ENCODE assay signal across 14 cellular contexts in the genomic region with DNA sequence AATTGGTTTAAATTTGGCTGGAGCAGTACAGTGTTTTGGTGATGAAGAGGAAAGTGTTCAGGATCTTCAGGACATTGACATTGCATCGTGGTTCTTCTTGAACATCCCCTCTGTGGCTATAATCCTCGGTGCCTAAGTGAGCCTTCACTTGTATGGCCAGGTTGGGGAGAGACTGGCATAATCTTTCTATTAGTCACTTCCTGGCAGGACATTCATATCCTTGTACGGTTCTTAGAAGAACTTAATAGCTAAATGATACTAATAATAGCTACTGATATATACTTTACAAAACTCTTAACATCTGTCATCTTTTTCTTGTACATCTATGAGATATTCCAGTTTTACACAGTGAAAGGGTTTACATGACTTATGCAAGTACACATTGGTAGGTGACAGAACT. TPM values are rescaled to one million over a fixed set of nuclear protein-coding genes. Genes with fewer than 3 reads are reported as not detected.
DNase-seq lines count a peak whose midpoint lies in the region; TF ChIP-seq lines count a peak whose summit lies in the region.
"Had no signal": no experiment of that assay in that cellular context is flagged by ENCODE, and none has a peak within 500 bp of the region (broad histone marks: within the 10 kb centered on the region; RNA-seq: fewer than 3 reads in every experiment).

No MANE protein-coding gene starts in this region.

- H3K27me3 ChIP-seq in SK-N-SH (ENCODE audit: insufficient read depth): no peaks in the 10 kb centered on the region

- CTCF ChIA-PET in SK-N-SH (lab: Yijun Ruan, JAX): interaction anchor here (1.8 kb wide), 1 partner anchor 13 kb away, joined by 6 read pairs; no protein-coding TSS in a partner anchor

- peaks cover 12 to 28% of the 10 kb centered on the region in 2 experiments for H3K36me3 ChIP-seq in SK-N-SH (replicated peaks in 1 of 2; ENCODE audit: control insufficient read depth in 1 of 2, insufficient read depth in 2 of 2, low read length in 1 of 2)

- no peak overlapping the region for H3K27ac Mint-ChIP-seq in mesothelial cell of epicardium

- POLR2A ChIA-PET in SK-N-SH (lab: Yijun Ruan, JAX): no interaction called here

- no peaks in the 10 kb centered on the region for H3K4me1 Mint-ChIP-seq in mesothelial cell of epicardium

- H3K9me3 ChIP-seq in SK-N-SH: no peaks in the 10 kb centered on the region

- DNase-seq in H4 (ENCODE audit: low spot score) (peak; percentile 66), SK-N-SH (no peak), fibroblast of pulmonary artery (ENCODE audit: low read depth) (peak; percentile 89), smooth muscle cell of the brain vasculature (ENCODE audit: low read depth, low spot score) (peak; percentile 10), NCI-H524 (lab: John Stamatoyannopoulos, UW) (no peak), T1000 (lab: John Stamatoyannopoulos, UW) (no peak), mesothelial cell of epicardium (ENCODE audit: low spot score in 2 of 2, unreplicated experiment in 2 of 2) (no peak), midbrain (lab: John Stamatoyannopoulos, UW) (no peak)
- DNase-seq: activated T-cell treated with anti-CD3 and anti-CD28 coated beads, Interleukin-2, amount 50 U/mL, for 1 hour; hippocampal formation; SHP77 treated with DMSO at 0.1 percent for 48 hours; trophoblast cell had no signal

- H3K4me3 Mint-ChIP-seq in mesothelial cell of epicardium: no peak overlapping the region

- peak in 1 of 2 experiments; percentile 54; a peak in 1 of 4 replicates for TF ChIP-seq EP300 in SK-N-SH (IDR thresholded peaks at IDR 0.05; ENCODE audit: borderline replicate concordance in 1 of 2, low read depth in 1 of 2, low read length in 1 of 2)

- H3K9me2 ChIP-seq in SK-N-SH: no peaks in the 10 kb centered on the region

- H4K20me1 ChIP-seq in SK-N-SH (ENCODE audit: insufficient read depth): no peaks in the 10 kb centered on the region

- no peak for TF ChIP-seq CTCF in SK-N-SH (IDR thresholded peaks at IDR 0.05)
- no peak for TF ChIP-seq CTCF in fibroblast of pulmonary artery (IDR thresholded peaks at IDR 0.05; ENCODE audit: low read length, missing control alignments)
- no peak for TF ChIP-seq CTCF in mesothelial cell of epicardium (IDR thresholded peaks at IDR 0.05; ENCODE audit: unreplicated experiment)

- H3K27ac ChIP-seq in SK-N-SH (ENCODE audit: low read depth in 2 of 2, low read length in 1 of 2): peak overlapping the region; percentile 88 to 91; a peak in 3 of 4 replicates
- H3K27ac ChIP-seq: skin epidermis had no signal

- peaks cover 22% of the 10 kb centered on the region for H3K36me3 Mint-ChIP-seq in mesothelial cell of epicardium

- H3K4me1 ChIP-seq in SK-N-SH (ENCODE audit: control insufficient read depth in 1 of 2, insufficient read depth in 2 of 2, low read depth in 1 of 2, low read length in 1 of 2): peaks cover 0 to 20% of the 10 kb centered on the region in 2 experiments; a peak in 3 of 4 replicates

- H3K9ac ChIP-seq in SK-N-SH: peak overlapping the region; percentile 48; the same call in 1 of the 2 replicates

- no peaks in the 10 kb centered on the region for H3K9me3 Mint-ChIP-seq in mesothelial cell of epicardium

- 0 out of 2 replicates have a peak, but pooled peaks cover 4% of the 10 kb centered on the region for H3K79me2 ChIP-seq in SK-N-SH (ENCODE audit: insufficient read depth)

- H3K27me3 Mint-ChIP-seq in mesothelial cell of epicardium (ENCODE audit: low read depth): no peaks in the 10 kb centered on the region

- peak overlapping the region; percentile 63 for H3K4me2 ChIP-seq in SK-N-SH

- 0 out of 2 replicates have a peak overlapping the region, but pooled peaks have one; percentile 8 for H2AFZ ChIP-seq in SK-N-SH (ENCODE audit: low read depth)

- H3K4me3 ChIP-seq in SK-N-SH (ENCODE audit: low read depth in 2 of 2, low read length in 1 of 2): peak overlapping the region in 1 of 2 experiments; percentile 20; a peak in 1 of 4 replicates
- no peak overlapping the region for H3K4me3 ChIP-seq in fibroblast of pulmonary artery (replicated peaks; ENCODE audit: low read depth, low read length)
- H3K4me3 ChIP-seq: K562, skin epidermis had no signal

- peaks cover 18% of the 10 kb centered on the region for H3F3A ChIP-seq in SK-N-SH (replicated peaks; ENCODE audit: insufficient read depth)

- TF ChIP-seq RAD21 in SK-N-SH (IDR thresholded peaks at IDR 0.05; ENCODE audit: low read length): no peak

- WGBS in SK-N-SH (ENCODE audit: low lambda C conversion rate): 1% methylated on average over 3 of the region's 3 CpGs

TF ChIP-seq in SK-N-SH, 30 proteins besides CTCF, POLR2A, EP300 and RAD21 (continues in another document):
- TF ChIP-seq TCF12 (IDR thresholded peaks at IDR 0.05) (peak; percentile 61; the same call in 1 of the 2 replicates), SMC3 (IDR thresholded peaks at IDR 0.05; ENCODE audit: low read depth, low read length) (no peak), MXI1 (IDR thresholded peaks at IDR 0.05; ENCODE audit: low read depth, low read length) (no peak), FOSL2 (IDR thresholded peaks at IDR 0.05; ENCODE audit: borderline replicate concordance, low read depth) (peak; percentile 66; the same call in 1 of the 2 replicates), MEF2A (IDR thresholded peaks at IDR 0.05; ENCODE audit: borderline replicate concordance, low read depth) (peak; percentile 86), TEAD4 (IDR thresholded peaks at IDR 0.05; ENCODE audit: borderline replicate concordance, insufficient read depth) (peak; percentile 65; the same call in 1 of the 2 replicates), EZH2phosphoT487 (IDR thresholded peaks at IDR 0.05; ENCODE audit: borderline replicate concordance, low read depth) (no peak), RFX5 (IDR thresholded peaks at IDR 0.05; ENCODE audit: low read length) (no peak), CHD2 (IDR thresholded peaks at IDR 0.05; ENCODE audit: low read length, partially characterized antibody) (no peak), FOXJ3 (CRISPR knock-in tag; IDR thresholded peaks at IDR 0.05) (no peak)
- TF ChIP-seq, protein P1, sequence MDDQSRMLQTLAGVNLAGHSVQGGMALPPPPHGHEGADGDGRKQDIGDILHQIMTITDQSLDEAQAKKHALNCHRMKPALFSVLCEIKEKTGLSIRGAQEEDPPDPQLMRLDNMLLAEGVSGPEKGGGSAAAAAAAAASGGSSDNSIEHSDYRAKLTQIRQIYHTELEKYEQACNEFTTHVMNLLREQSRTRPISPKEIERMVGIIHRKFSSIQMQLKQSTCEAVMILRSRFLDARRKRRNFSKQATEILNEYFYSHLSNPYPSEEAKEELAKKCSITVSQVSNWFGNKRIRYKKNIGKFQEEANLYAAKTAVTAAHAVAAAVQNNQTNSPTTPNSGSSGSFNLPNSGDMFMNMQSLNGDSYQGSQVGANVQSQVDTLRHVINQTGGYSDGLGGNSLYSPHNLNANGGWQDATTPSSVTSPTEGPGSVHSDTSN (IDR thresholded peaks at IDR 0.05): peak; percentile 41; the same call in 1 of the 2 replicates
- TF ChIP-seq, protein P2, sequence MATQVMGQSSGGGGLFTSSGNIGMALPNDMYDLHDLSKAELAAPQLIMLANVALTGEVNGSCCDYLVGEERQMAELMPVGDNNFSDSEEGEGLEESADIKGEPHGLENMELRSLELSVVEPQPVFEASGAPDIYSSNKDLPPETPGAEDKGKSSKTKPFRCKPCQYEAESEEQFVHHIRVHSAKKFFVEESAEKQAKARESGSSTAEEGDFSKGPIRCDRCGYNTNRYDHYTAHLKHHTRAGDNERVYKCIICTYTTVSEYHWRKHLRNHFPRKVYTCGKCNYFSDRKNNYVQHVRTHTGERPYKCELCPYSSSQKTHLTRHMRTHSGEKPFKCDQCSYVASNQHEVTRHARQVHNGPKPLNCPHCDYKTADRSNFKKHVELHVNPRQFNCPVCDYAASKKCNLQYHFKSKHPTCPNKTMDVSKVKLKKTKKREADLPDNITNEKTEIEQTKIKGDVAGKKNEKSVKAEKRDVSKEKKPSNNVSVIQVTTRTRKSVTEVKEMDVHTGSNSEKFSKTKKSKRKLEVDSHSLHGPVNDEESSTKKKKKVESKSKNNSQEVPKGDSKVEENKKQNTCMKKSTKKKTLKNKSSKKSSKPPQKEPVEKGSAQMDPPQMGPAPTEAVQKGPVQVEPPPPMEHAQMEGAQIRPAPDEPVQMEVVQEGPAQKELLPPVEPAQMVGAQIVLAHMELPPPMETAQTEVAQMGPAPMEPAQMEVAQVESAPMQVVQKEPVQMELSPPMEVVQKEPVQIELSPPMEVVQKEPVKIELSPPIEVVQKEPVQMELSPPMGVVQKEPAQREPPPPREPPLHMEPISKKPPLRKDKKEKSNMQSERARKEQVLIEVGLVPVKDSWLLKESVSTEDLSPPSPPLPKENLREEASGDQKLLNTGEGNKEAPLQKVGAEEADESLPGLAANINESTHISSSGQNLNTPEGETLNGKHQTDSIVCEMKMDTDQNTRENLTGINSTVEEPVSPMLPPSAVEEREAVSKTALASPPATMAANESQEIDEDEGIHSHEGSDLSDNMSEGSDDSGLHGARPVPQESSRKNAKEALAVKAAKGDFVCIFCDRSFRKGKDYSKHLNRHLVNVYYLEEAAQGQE (IDR thresholded peaks at IDR 0.05; ENCODE audit: low read depth, low read length): 0 out of 2 replicates have a peak, but pooled peaks have one; percentile 14
- TF ChIP-seq, protein P3, sequence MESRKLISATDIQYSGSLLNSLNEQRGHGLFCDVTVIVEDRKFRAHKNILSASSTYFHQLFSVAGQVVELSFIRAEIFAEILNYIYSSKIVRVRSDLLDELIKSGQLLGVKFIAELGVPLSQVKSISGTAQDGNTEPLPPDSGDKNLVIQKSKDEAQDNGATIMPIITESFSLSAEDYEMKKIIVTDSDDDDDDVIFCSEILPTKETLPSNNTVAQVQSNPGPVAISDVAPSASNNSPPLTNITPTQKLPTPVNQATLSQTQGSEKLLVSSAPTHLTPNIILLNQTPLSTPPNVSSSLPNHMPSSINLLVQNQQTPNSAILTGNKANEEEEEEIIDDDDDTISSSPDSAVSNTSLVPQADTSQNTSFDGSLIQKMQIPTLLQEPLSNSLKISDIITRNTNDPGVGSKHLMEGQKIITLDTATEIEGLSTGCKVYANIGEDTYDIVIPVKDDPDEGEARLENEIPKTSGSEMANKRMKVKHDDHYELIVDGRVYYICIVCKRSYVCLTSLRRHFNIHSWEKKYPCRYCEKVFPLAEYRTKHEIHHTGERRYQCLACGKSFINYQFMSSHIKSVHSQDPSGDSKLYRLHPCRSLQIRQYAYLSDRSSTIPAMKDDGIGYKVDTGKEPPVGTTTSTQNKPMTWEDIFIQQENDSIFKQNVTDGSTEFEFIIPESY (IDR thresholded peaks at IDR 0.05; ENCODE audit: borderline replicate concordance, low read depth): no peak

RNA-seq across cellular contexts. Expression of a gene that starts 35.8 kb away (rescaled TPM):
- not detected in 2 replicates for total RNA-seq in H4 (2014; rRNA removed; shearing (Covaris generic))
- polyA plus RNA-seq in SK-N-SH (2012; rRNA removed): 0.25 and 0.65 TPM in 2 replicates
- 0.49 and 0.84 TPM in 2 replicates for polyA plus RNA-seq in SK-N-SH (2012; cell fraction: cytosol; rRNA removed)
- 1.3 and 2.3 TPM in 2 replicates for polyA plus RNA-seq in SK-N-SH (2012; cell fraction: nucleus; rRNA removed)
- 0.88 to 1.2 TPM (median 1.1 TPM) in 3 replicates for total RNA-seq in mesothelial cell of epicardium
- total RNA-seq: K562 had no signal
- polyA plus RNA-seq: K562 had no signal

RNA-seq across cellular contexts. Expression of a gene that starts 40.5 kb away (rescaled TPM):
- not detected in 2 replicates for total RNA-seq in H4 (2014; rRNA removed; shearing (Covaris generic))
- polyA plus RNA-seq in SK-N-SH (2012; rRNA removed): not detected in 2 replicates
- polyA plus RNA-seq in SK-N-SH (2012; cell fraction: cytosol; rRNA removed): not detected in 2 replicates
- polyA plus RNA-seq in SK-N-SH (2012; cell fraction: nucleus; rRNA removed): not detected in 2 replicates
- total RNA-seq in mesothelial cell of epicardium: not detected in 3 replicates
- total RNA-seq: K562 had no signal
- polyA plus RNA-seq: K562 had no signal

Comparison
In these comparisons a context has a peak if more than half of its experiments do, and no peak if none do; other contexts are left out.
1. DNase-seq: peak in H4 (single experiment), fibroblast of pulmonary artery (single experiment) and smooth muscle cell of the brain vasculature (single experiment); none in SK-N-SH (single experiment), NCI-H524 (0 of 2), T1000 (single experiment), mesothelial cell of epicardium (0 of 2) and midbrain (single experiment).